In the genomic region with DNA sequence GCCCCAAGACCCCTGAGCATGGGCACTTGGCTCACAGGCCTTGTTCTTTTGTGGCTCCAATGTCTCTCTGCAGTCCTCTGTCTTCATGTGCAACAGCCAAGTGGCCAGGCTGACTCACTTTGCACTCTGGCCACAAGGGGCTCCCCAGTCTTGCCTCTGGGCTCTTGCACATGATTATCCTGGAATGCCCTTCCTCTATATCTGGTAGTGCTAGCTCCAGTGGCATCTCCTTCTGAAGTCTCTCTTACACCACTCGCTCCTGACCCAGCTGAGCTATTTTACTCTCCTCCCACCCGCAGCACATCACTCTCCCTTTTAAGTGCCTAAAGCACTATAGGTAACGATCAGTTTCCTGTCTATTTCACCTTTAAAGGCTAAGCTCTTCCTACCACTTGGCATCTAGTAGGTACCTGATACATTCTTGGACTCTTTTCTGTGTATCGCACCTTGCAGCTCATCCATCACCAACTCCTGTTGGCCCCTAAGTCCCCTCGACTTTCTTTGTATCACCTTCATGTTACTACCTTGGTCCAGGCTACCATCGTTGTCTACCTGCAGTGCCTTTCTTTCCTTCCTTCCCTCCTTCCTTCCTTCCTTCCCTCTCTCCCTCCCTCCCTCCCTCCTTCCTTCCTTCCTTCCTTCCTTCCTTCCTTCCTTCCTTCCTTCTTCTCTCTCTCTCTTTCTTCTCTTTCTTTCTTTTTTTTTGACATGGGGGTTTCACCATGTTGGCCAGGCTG, we compare ENCODE assay signal across 11 cellular contexts. TPM values are rescaled to one million over a fixed set of nuclear protein-coding genes. Genes with fewer than 3 reads are reported as not detected.
DNase-seq lines count a peak whose midpoint lies in the region; ATAC-seq, FAIRE-seq and TF ChIP-seq lines count a peak whose summit lies in the region.
"Had no signal": no experiment of that assay in that cellular context is flagged by ENCODE, and none has a peak within 500 bp of the region (broad histone marks: within the 10 kb centered on the region; RNA-seq: fewer than 3 reads in every experiment).

No MANE protein-coding gene starts in this region.

- peak; percentile 21 to 46 for ATAC-seq in left cardiac atrium

- FAIRE-seq in H54 (lab: Jason Lieb, UNC), result no peak

- intact Hi-C loops in left cardiac atrium (cut with DNase I), result no loop called here

- TF ChIP-seq POLR2A in H54 (IDR thresholded peaks at IDR 0.05; ENCODE audit: low read depth, low read length), result no peak

- peak; percentile 71 for DNase-seq in AG08395 (ENCODE audit: low spot score)
- DNase-seq in H54 (ENCODE audit: insufficient read length, low spot score), result peak; percentile 61
- peak; percentile 74 for DNase-seq in SK-MEL-5 (ENCODE audit: low read depth, low spot score)
- no peak for DNase-seq in left cardiac atrium
- DNase-seq in NCI-H2107 (lab: John Stamatoyannopoulos, UW), result no peak
- no peak for DNase-seq in middle frontal gyrus (ENCODE audit: extremely low spot score, low spot score)
- no peak for DNase-seq in activated gamma-delta T cell (lab: John Stamatoyannopoulos, UW)
- DNase-seq in pons (ENCODE audit: low spot score), result no peak
- DNase-seq: activated CD4-positive, CD25-positive, alpha-beta regulatory T cell treated with anti-CD3 and anti-CD28 coated beads, Interleukin-2, amount 50 U/mL, for 72 hours; immature natural killer cell; stimulated activated naive B cell treated with anti-CD40 and anti-IgM and Interleukin-4, amounts not matched to agents 10 μg/mL and 1 μg/mL and 100 μg/mL, for 72 hours had no signal

- in situ Hi-C loops in SK-MEL-5 (cut with HindIII; ENCODE audit: low pct_unique_long_range_greater_than_20kb, low sequenced_read_pairs), result no loop called here

RNA-seq across cellular contexts. Expression of a gene that starts 21.8 kb away (rescaled TPM):
- 0.08 TPM in 1 of 2 replicates, not detected in the other for total RNA-seq in SK-MEL-5 (2014; rRNA removed; shearing (Covaris generic))
- 0.61 TPM in 1 of 2 replicates, not detected in the other for polyA plus RNA-seq in SK-MEL-5 (2015; cell fraction: cytosol; rRNA removed)
- polyA plus RNA-seq in SK-MEL-5 (2015; cell fraction: nucleus; rRNA removed), result 0.07 TPM in 1 of 2 replicates, not detected in the other
- under 1 TPM; 0.32 to 0.47 TPM for total RNA-seq in left cardiac atrium
- polyA plus RNA-seq: immature natural killer cell had no signal

Comparison
In these comparisons a context has a peak if more than half of its experiments do, and no peak if none do; other contexts are left out.
1. DNase-seq: peak in AG08395 (single experiment), H54 (single experiment) and SK-MEL-5 (single experiment); none in left cardiac atrium (single experiment), NCI-H2107 (single experiment), middle frontal gyrus (single experiment), activated gamma-delta T cell (single experiment) and pons (single experiment).